In genomic region chr19:35702223-35703012, GRCh38 we compare ENCODE assay signal across 8 cellular contexts. TPM values are rescaled to one million over a fixed set of nuclear protein-coding genes. Genes with fewer than 3 reads are reported as not detected.
DNase-seq lines count a peak whose midpoint lies in the region; FAIRE-seq lines count a peak whose summit lies in the region.

No MANE protein-coding gene starts in this region.

- H2BK15ac ChIP-seq in neuronal stem cell (ENCODE audit: low read length), result no peak overlapping the region

- peak overlapping the region; percentile 92 for H3K23ac ChIP-seq in neuronal stem cell (ENCODE audit: low read depth, low read length, poor library complexity)

- no peak overlapping the region for H3K4ac ChIP-seq in neuronal stem cell (ENCODE audit: low read length)

- H4K8ac ChIP-seq in neuronal stem cell (ENCODE audit: low read depth, low read length), result peak overlapping the region; percentile 45

- no peak overlapping the region for H2BK120ac ChIP-seq in neuronal stem cell (ENCODE audit: low read depth, low read length)

- peak overlapping the region; percentile 63 for H3K14ac ChIP-seq in neuronal stem cell (ENCODE audit: low read length)

- no peak overlapping the region for H2BK5ac ChIP-seq in neuronal stem cell (ENCODE audit: low read length)

- H3K18ac ChIP-seq in neuronal stem cell (ENCODE audit: low read length), result peak overlapping the region; percentile 89

- H2AK5ac ChIP-seq in neuronal stem cell (ENCODE audit: low read depth, low read length), result no peak overlapping the region

- H3K4me2 ChIP-seq in neuronal stem cell (ENCODE audit: insufficient read depth, low read length, poor library complexity, severe bottlenecking), result peak overlapping the region; percentile 84

- peak; percentile 98 for DNase-seq in ELR (ENCODE audit: low read depth)
- DNase-seq in H7, result peak; percentile 97
- DNase-seq in M059J (ENCODE audit: low read depth), result peak; percentile 98
- DNase-seq in SHP77 treated with DMSO at 0.1 percent for 48 hours (lab: John Stamatoyannopoulos, UW), result peak; percentile 97
- DNase-seq in activated gamma-delta T cell treated with Interleukin-2 at 50 U/mL for 16 hours, result peak; percentile 88
- DNase-seq in frontal cortex (ENCODE audit: low spot score in 2 of 2), result peak; percentile 91 to 97
- peak; percentile 96 for DNase-seq in neuronal stem cell (ENCODE audit: low spot score)

- no peaks in the 10 kb centered on the region for H3K79me1 ChIP-seq in neuronal stem cell (ENCODE audit: low read depth, low read length)

- WGBS in neuronal stem cell (ENCODE audit: extremely low coverage in 2 of 2, insufficient read length in 2 of 2, insufficient replicate concordance in 1 of 2), 2 donors, result no CpG with 5 or more reads among the region's 50 CpGs

- H3K27me3 ChIP-seq in H7 (ENCODE audit: control insufficient read depth, insufficient read depth, low read length) (peaks cover 14% of the 10 kb centered on the region), neuronal stem cell (ENCODE audit: control insufficient read depth in 3 of 3, insufficient read depth in 3 of 3, low read depth in 1 of 3, low read length in 3 of 3) (peaks cover 0 to 7% (median 0%) of the 10 kb centered on the region in 3 experiments), subcutaneous abdominal adipose tissue (ENCODE audit: control insufficient read depth in 5 of 5, insufficient read depth in 4 of 5, low read length in 5 of 5) (peaks cover 0 to 5% (median 4%) of the 10 kb centered on the region in 5 donors)

- H3K9me3 ChIP-seq in neuronal stem cell (replicated peaks in 1 of 2; ENCODE audit: control insufficient read depth in 2 of 2, insufficient read depth in 1 of 2, low read depth in 1 of 2, low read length in 2 of 2) (no peaks in the 10 kb centered on the region), subcutaneous abdominal adipose tissue (ENCODE audit: control insufficient read depth in 5 of 5, low read length in 5 of 5) (no peaks in the 10 kb centered on the region)

- H3K27ac ChIP-seq in neuronal stem cell (replicated peaks; ENCODE audit: low read length) (no peak overlapping the region), subcutaneous abdominal adipose tissue (ENCODE audit: low read depth, low read length) (no peak overlapping the region)

- FAIRE-seq in frontal cortex (lab: Jason Lieb, UNC), result peak; percentile 81

- peak overlapping the region; percentile 80 for H3K9ac ChIP-seq in neuronal stem cell (ENCODE audit: low read depth, low read length, poor library complexity)
- peak overlapping the region; percentile 35 to 82 (median 74) for H3K9ac ChIP-seq in subcutaneous abdominal adipose tissue (ENCODE audit: low read length in 5 of 5)

- no peak overlapping the region for H2BK12ac ChIP-seq in neuronal stem cell (ENCODE audit: low read length)

- peaks cover 0 to 2% of the 10 kb centered on the region in 2 donors for H3K4me1 ChIP-seq in neuronal stem cell (ENCODE audit: control insufficient read depth in 2 of 2, insufficient read depth in 1 of 2, low read depth in 1 of 2, low read length in 2 of 2)
- peaks cover 2 to 16% (median 10%) of the 10 kb centered on the region in 5 donors for H3K4me1 ChIP-seq in subcutaneous abdominal adipose tissue (ENCODE audit: control insufficient read depth in 5 of 5, insufficient read depth in 5 of 5, low read length in 5 of 5)

- peak overlapping the region; percentile 64 for H3K4me3 ChIP-seq in H7 (ENCODE audit: insufficient read depth, low read depth, low read length)
- peak overlapping the region; percentile 57 to 85 for H3K4me3 ChIP-seq in neuronal stem cell (ENCODE audit: low read length in 2 of 2)
- peak overlapping the region; percentile 72 to 97 (median 85) for H3K4me3 ChIP-seq in subcutaneous abdominal adipose tissue (ENCODE audit: low read depth in 1 of 5, low read length in 5 of 5)

- H3K36me3 ChIP-seq in H7 (replicated peaks; ENCODE audit: control insufficient read depth, insufficient read depth, low read length) (no peaks in the 10 kb centered on the region), neuronal stem cell (replicated peaks in 1 of 2; ENCODE audit: control insufficient read depth in 2 of 2, insufficient read depth in 2 of 2, low read length in 2 of 2) (no peaks in the 10 kb centered on the region), subcutaneous abdominal adipose tissue (ENCODE audit: control insufficient read depth in 5 of 5, insufficient read depth in 5 of 5, low read length in 5 of 5) (no peaks in the 10 kb centered on the region)

- no peak overlapping the region for H4K91ac ChIP-seq in neuronal stem cell (ENCODE audit: low read depth, low read length, poor library complexity)

- peak overlapping the region; percentile 94 for H2AFZ ChIP-seq in neuronal stem cell (ENCODE audit: low read length)

RNA-seq across cellular contexts. Expression of gene ZBTB32, which starts 1.9 kb away (rescaled TPM):
- total RNA-seq in H7 (2014; rRNA removed; shearing (Covaris generic)), result not detected in 2 replicates
- total RNA-seq in M059J (2014; rRNA removed; shearing (Covaris generic)), result not detected in 2 replicates
- total RNA-seq in frontal cortex, result not detected
- polyA plus RNA-seq in neuronal stem cell (2013, experiment 1 of 2), result not detected
- not detected for polyA plus RNA-seq in neuronal stem cell (2013, experiment 2 of 2)

RNA-seq across cellular contexts. Expression of gene KMT2B, which starts 15.4 kb away (rescaled TPM):
- 12.9 and 16.3 TPM in 2 replicates for total RNA-seq in H7 (2014; rRNA removed; shearing (Covaris generic))
- 4.9 and 8.8 TPM in 2 replicates for total RNA-seq in M059J (2014; rRNA removed; shearing (Covaris generic))
- total RNA-seq in frontal cortex, result 3.7 TPM
- polyA plus RNA-seq in neuronal stem cell (2013, experiment 1 of 2), result 11.4 TPM
- 11.1 TPM for polyA plus RNA-seq in neuronal stem cell (2013, experiment 2 of 2)

RNA-seq across cellular contexts. Expression of gene UPK1A, which starts 36.1 kb away (rescaled TPM):
- 0.14 and 0.74 TPM in 2 replicates for total RNA-seq in H7 (2014; rRNA removed; shearing (Covaris generic))
- total RNA-seq in M059J (2014; rRNA removed; shearing (Covaris generic)), result 0.47 TPM in 1 of 2 replicates, not detected in the other
- not detected for total RNA-seq in frontal cortex
- 0.53 TPM for polyA plus RNA-seq in neuronal stem cell (2013, experiment 1 of 2)
- polyA plus RNA-seq in neuronal stem cell (2013, experiment 2 of 2), result 0.57 TPM

RNA-seq across cellular contexts. Expression of gene IGFLR1, which starts 39.8 kb away (rescaled TPM):
- total RNA-seq in H7 (2014; rRNA removed; shearing (Covaris generic)), result 11.5 and 15.2 TPM in 2 replicates
- total RNA-seq in M059J (2014; rRNA removed; shearing (Covaris generic)), result 8.8 and 24.0 TPM in 2 replicates
- 2.9 TPM for total RNA-seq in frontal cortex
- polyA plus RNA-seq in neuronal stem cell (2013, experiment 1 of 2), result 9.7 TPM
- 9.4 TPM for polyA plus RNA-seq in neuronal stem cell (2013, experiment 2 of 2)

RNA-seq across cellular contexts. Expression of gene U2AF1L4, which starts 42.8 kb away (rescaled TPM):
- 11.6 and 13.4 TPM in 2 replicates for total RNA-seq in H7 (2014; rRNA removed; shearing (Covaris generic))
- total RNA-seq in M059J (2014; rRNA removed; shearing (Covaris generic)), result 18.0 and 24.9 TPM in 2 replicates
- 9.4 TPM for total RNA-seq in frontal cortex
- polyA plus RNA-seq in neuronal stem cell (2013, experiment 1 of 2), result 13.5 TPM
- 14.3 TPM for polyA plus RNA-seq in neuronal stem cell (2013, experiment 2 of 2)
